Comparison of ENCODE assay signal across 1 cellular context in genomic region chr16:29848420-29849297, GRCh38.
A peak's percentile ranks its signal among the peaks of the same experiment; 100 is the strongest.
TF ChIP-seq lines count a peak whose summit lies in the region.

No MANE protein-coding gene starts in this region.

TF ChIP-seq in HEK293, 187 proteins besides CTCF, POLR2A, EP300 and RAD21 (continued from another document):
- TF ChIP-seq PRDM2 (tag by site-specific recombination; IDR thresholded peaks at IDR 0.05; ENCODE audit: borderline replicate concordance) (no peak), PRDM10 (tag by site-specific recombination; IDR thresholded peaks at IDR 0.05) (peak; percentile 17; the same call in 1 of the 2 replicates), KLF7 (tag by site-specific recombination; IDR thresholded peaks at IDR 0.05; ENCODE audit: borderline replicate concordance) (no peak), ZNF10 (tag by site-specific recombination; IDR thresholded peaks at IDR 0.05) (0 out of 2 replicates have a peak, but pooled peaks have one; percentile 33), MEIS1 (CRISPR knock-in tag; IDR thresholded peaks at IDR 0.05; ENCODE audit: borderline replicate concordance) (no peak), ZNF174 (tag by site-specific recombination; IDR thresholded peaks at IDR 0.05) (no peak), ZNF416 (tag by site-specific recombination; IDR thresholded peaks at IDR 0.05) (no peak), ZNF223 (tag by site-specific recombination; IDR thresholded peaks at IDR 0.05) (no peak), ZNF747 (tag by site-specific recombination; IDR thresholded peaks at IDR 0.05) (no peak), ZNF24 (tag by site-specific recombination; IDR thresholded peaks at IDR 0.05) (no peak), ZNF391 (tag by site-specific recombination; IDR thresholded peaks at IDR 0.05; ENCODE audit: borderline replicate concordance, low read depth) (no peak), REPIN1 (tag by site-specific recombination; IDR thresholded peaks at IDR 0.05; ENCODE audit: low read depth) (no peak), ZNF426 (tag by site-specific recombination; IDR thresholded peaks at IDR 0.05) (no peak), ZNF514 (tag by site-specific recombination; IDR thresholded peaks at IDR 0.05) (no peak), ZNF335 (tag by site-specific recombination; conservative IDR thresholded peaks at IDR 0.05) (no peak), ZNF394 (tag by site-specific recombination; IDR thresholded peaks at IDR 0.05; ENCODE audit: borderline replicate concordance) (peak; percentile 57; the same call in 1 of the 2 replicates), BCL6B (tag by site-specific recombination; IDR thresholded peaks at IDR 0.05) (no peak), YY2 (tag by site-specific recombination; IDR thresholded peaks at IDR 0.05) (no peak), AEBP2 (tag by site-specific recombination; IDR thresholded peaks at IDR 0.05; ENCODE audit: borderline replicate concordance) (no peak), ZNF274 (IDR thresholded peaks at IDR 0.05; ENCODE audit: low read length) (no peak), ZNF274 (tag by site-specific recombination; IDR thresholded peaks at IDR 0.05; ENCODE audit: borderline replicate concordance) (no peak), BCL11B (tag by site-specific recombination; IDR thresholded peaks at IDR 0.05; ENCODE audit: low read depth) (no peak), TRIM28 (IDR thresholded peaks at IDR 0.05; ENCODE audit: borderline replicate concordance, low read length) (peak; percentile 65; the same call in 1 of the 2 replicates), ZEB2 (tag by site-specific recombination; IDR thresholded peaks at IDR 0.05) (peak; percentile 46; the same call in 1 of the 2 replicates), ZFHX2 (tag by site-specific recombination; conservative IDR thresholded peaks at IDR 0.05) (no peak), ZFP37 (tag by site-specific recombination; IDR thresholded peaks at IDR 0.05) (no peak), ZNF692 (tag by site-specific recombination; IDR thresholded peaks at IDR 0.05) (peak; percentile 88), FEZF1 (tag by site-specific recombination; IDR thresholded peaks at IDR 0.05) (no peak), ZNF837 (tag by site-specific recombination; IDR thresholded peaks at IDR 0.05) (no peak), ZNF792 (tag by site-specific recombination; IDR thresholded peaks at IDR 0.05) (no peak), ZNF114 (tag by site-specific recombination; IDR thresholded peaks at IDR 0.05) (no peak)
TF ChIP-seq in HEK293: peak in this region for 22.
